18 cellular contexts compared by ENCODE assay signal in the genomic region with DNA sequence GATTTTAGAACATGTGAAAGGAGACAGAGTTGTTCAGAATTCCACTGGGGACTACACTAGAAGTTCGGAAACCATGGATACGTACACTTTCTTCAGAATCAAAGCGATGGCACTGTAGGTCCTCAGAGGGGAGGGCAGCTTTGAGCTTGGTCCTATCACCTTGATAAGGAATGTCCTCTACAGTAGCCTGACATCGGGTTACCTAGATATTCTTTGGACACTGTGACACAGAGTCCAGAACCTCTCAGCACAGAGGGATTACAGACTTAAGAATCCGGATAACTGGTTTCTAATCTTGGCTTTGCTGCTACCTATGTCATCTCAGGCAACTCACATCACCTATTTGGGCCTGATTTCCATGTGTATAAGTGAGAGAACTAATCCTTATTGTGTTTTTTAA. TPM values are rescaled to one million over a fixed set of nuclear protein-coding genes. Genes with fewer than 3 reads are reported as not detected.
DNase-seq lines count a peak whose midpoint lies in the region; ATAC-seq and TF ChIP-seq lines count a peak whose summit lies in the region.
"Had no signal": no experiment of that assay in that cellular context is flagged by ENCODE, and none has a peak within 500 bp of the region (broad histone marks: within the 10 kb centered on the region; RNA-seq: fewer than 3 reads in every experiment).

No MANE protein-coding gene starts in this region.

- no peaks in the 10 kb centered on the region for H3K9me3 ChIP-seq in heart left ventricle
- H3K9me3 ChIP-seq in SK-N-MC (ENCODE audit: low read depth, low read length) = no peaks in the 10 kb centered on the region
- H3K9me3 ChIP-seq in left ventricle myocardium inferior (replicated peaks) = no peaks in the 10 kb centered on the region

- DNase-seq in heart left ventricle (no peak), left cardiac atrium (no peak), SK-N-MC (ENCODE audit: low read depth, low spot score) (no peak), left ventricle myocardium inferior (no peak), OCI-M1 (lab: John Stamatoyannopoulos, UW) (no peak), NCI-H2029 (lab: John Stamatoyannopoulos, UW) (no peak)
- DNase-seq: Calu3, DMS79 treated with DMSO at 0.1 percent for 48 hours, HCEC 1CT, Kasumi-1, NCI-H1105 treated with DMSO at 0.1 percent for 48 hours, NCI-H187, NCI-H446, NCI-H748 treated with DMSO at 0.1 percent for 48 hours, SHP77 had no signal

- H3K4me1 ChIP-seq in heart left ventricle (peaks cover 11 to 95% (median 57%) of the 10 kb centered on the region in 12 donors), left ventricle myocardium inferior (peaks cover 93% of the 10 kb centered on the region)

- H3K27ac ChIP-seq in heart left ventricle (peak overlapping the region in 6 of 12 donors; percentile 12 to 36 (median 24)), SK-N-MC (peak overlapping the region; percentile 59; the same call in 1 of the 2 replicates), left ventricle myocardium inferior (replicated peaks) (peak overlapping the region; percentile 99)
- H3K27ac ChIP-seq: BLaER1 had no signal

- peaks cover 0 to 56% (median 11%) of the 10 kb centered on the region in 9 donors for H3K36me3 ChIP-seq in heart left ventricle
- H3K36me3 ChIP-seq in SK-N-MC (ENCODE audit: insufficient read depth, low read length) = peaks cover 96% of the 10 kb centered on the region
- peaks cover 5% of the 10 kb centered on the region for H3K36me3 ChIP-seq in left ventricle myocardium inferior

- H3K4me3 ChIP-seq in heart left ventricle (no peak overlapping the region), SK-N-MC (no peak overlapping the region), left ventricle myocardium inferior (no peak overlapping the region)
- H3K4me3 ChIP-seq: BLaER1 had no signal

- no peak overlapping the region for H3K9ac ChIP-seq in SK-N-MC (ENCODE audit: insufficient read length)
- H3K9ac ChIP-seq: BLaER1 had no signal

- TF ChIP-seq CTCF in heart left ventricle (IDR thresholded peaks at IDR 0.05) (no peak), left ventricle myocardium inferior (IDR thresholded peaks at IDR 0.05; ENCODE audit: borderline replicate concordance) (no peak)

- H3K27me3 ChIP-seq in heart left ventricle (no peaks in the 10 kb centered on the region), left ventricle myocardium inferior (ENCODE audit: low read depth) (no peaks in the 10 kb centered on the region)
- H3K27me3 ChIP-seq: BLaER1 had no signal

- 49 to 66% (median 56%) methylated on average over 5 of the region's 5 CpGs for WGBS in heart left ventricle, 4 donors

- intact Hi-C loops in heart left ventricle (cut with DNase I) (no loop called here), left cardiac atrium (cut with DNase I) (no loop called here), left ventricle myocardium inferior (cut with micrococcal nuclease) (no loop called here)

- peak in 3 of 4 donors; percentile 57 to 65 (median 59) for ATAC-seq in heart left ventricle
- ATAC-seq in left cardiac atrium = no peak
- no peak for ATAC-seq in HG02798 (IDR thresholded peaks at IDR 0.05; ENCODE audit: poor library complexity, unreplicated experiment)
- ATAC-seq: Panc1 had no signal

- no peak for TF ChIP-seq POLR2A in heart left ventricle (IDR thresholded peaks at IDR 0.05)

RNA-seq across cellular contexts. Expression of a gene that starts 14.0 kb away (rescaled TPM):
- 100 to 1,000 TPM; 125 to 226 (median 169) TPM for total RNA-seq in heart left ventricle
- polyA plus RNA-seq in heart left ventricle = 100 to 1,000 TPM in 1 of 2 donors, 10 to 100 TPM in 1; 54.2 to 166 TPM
- 10 to 100 TPM; 14.6 to 19.1 TPM for total RNA-seq in left cardiac atrium
- total RNA-seq in left ventricle myocardium inferior = 200 TPM

Comparison
In these comparisons a context has a peak if more than half of its experiments do, and no peak if none do; other contexts are left out.
1. ATAC-seq: peak in heart left ventricle (3 of 4); none in left cardiac atrium (0 of 2) and HG02798 (single experiment).